Comparison of ENCODE assay signal across 1 cellular context in the genomic region with DNA sequence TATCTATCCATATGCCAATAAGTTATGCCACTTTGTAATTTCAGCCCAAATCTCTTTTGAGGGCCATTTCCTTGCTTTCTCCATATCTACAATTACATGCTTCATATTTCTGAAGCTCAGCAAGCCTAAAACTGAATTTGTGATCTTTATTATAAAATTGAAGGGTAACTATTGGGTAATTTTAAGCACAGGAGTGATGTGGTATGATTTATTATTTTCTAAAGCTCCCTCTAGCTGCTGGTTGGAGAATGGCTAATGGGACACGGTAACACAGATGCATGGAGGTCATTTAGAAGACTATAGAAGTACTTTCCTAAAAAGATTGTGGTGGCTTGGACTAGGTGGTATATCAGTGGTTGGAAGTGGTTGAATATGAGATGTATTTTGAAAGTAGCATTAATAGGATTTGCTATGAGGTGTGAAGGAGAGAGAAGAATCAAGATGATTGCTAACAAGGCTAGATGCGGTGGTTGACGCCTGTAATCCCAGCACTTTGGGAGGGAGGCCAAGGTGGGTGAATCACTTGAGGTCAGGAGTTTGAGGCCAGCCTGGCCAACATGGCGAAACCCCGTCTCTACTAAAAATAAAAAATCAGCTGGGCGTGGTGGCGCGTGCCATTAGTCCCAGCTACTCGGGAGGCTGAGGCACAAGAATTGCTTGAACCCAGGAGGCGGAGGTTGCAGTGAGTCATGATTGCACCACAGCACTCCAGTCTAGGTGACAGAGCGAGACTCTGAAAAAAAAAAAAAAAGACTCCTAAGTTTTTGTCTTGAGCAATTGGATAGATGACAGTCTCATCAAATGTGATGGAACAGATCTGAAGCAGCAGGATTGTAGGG.
TF ChIP-seq lines count a peak whose summit lies in the region.

No MANE protein-coding gene starts in this region.

TF ChIP-seq in GM23338, 12 proteins besides CTCF, POLR2A, EP300 and RAD21 (continued from another document):
- TF ChIP-seq, protein P1, sequence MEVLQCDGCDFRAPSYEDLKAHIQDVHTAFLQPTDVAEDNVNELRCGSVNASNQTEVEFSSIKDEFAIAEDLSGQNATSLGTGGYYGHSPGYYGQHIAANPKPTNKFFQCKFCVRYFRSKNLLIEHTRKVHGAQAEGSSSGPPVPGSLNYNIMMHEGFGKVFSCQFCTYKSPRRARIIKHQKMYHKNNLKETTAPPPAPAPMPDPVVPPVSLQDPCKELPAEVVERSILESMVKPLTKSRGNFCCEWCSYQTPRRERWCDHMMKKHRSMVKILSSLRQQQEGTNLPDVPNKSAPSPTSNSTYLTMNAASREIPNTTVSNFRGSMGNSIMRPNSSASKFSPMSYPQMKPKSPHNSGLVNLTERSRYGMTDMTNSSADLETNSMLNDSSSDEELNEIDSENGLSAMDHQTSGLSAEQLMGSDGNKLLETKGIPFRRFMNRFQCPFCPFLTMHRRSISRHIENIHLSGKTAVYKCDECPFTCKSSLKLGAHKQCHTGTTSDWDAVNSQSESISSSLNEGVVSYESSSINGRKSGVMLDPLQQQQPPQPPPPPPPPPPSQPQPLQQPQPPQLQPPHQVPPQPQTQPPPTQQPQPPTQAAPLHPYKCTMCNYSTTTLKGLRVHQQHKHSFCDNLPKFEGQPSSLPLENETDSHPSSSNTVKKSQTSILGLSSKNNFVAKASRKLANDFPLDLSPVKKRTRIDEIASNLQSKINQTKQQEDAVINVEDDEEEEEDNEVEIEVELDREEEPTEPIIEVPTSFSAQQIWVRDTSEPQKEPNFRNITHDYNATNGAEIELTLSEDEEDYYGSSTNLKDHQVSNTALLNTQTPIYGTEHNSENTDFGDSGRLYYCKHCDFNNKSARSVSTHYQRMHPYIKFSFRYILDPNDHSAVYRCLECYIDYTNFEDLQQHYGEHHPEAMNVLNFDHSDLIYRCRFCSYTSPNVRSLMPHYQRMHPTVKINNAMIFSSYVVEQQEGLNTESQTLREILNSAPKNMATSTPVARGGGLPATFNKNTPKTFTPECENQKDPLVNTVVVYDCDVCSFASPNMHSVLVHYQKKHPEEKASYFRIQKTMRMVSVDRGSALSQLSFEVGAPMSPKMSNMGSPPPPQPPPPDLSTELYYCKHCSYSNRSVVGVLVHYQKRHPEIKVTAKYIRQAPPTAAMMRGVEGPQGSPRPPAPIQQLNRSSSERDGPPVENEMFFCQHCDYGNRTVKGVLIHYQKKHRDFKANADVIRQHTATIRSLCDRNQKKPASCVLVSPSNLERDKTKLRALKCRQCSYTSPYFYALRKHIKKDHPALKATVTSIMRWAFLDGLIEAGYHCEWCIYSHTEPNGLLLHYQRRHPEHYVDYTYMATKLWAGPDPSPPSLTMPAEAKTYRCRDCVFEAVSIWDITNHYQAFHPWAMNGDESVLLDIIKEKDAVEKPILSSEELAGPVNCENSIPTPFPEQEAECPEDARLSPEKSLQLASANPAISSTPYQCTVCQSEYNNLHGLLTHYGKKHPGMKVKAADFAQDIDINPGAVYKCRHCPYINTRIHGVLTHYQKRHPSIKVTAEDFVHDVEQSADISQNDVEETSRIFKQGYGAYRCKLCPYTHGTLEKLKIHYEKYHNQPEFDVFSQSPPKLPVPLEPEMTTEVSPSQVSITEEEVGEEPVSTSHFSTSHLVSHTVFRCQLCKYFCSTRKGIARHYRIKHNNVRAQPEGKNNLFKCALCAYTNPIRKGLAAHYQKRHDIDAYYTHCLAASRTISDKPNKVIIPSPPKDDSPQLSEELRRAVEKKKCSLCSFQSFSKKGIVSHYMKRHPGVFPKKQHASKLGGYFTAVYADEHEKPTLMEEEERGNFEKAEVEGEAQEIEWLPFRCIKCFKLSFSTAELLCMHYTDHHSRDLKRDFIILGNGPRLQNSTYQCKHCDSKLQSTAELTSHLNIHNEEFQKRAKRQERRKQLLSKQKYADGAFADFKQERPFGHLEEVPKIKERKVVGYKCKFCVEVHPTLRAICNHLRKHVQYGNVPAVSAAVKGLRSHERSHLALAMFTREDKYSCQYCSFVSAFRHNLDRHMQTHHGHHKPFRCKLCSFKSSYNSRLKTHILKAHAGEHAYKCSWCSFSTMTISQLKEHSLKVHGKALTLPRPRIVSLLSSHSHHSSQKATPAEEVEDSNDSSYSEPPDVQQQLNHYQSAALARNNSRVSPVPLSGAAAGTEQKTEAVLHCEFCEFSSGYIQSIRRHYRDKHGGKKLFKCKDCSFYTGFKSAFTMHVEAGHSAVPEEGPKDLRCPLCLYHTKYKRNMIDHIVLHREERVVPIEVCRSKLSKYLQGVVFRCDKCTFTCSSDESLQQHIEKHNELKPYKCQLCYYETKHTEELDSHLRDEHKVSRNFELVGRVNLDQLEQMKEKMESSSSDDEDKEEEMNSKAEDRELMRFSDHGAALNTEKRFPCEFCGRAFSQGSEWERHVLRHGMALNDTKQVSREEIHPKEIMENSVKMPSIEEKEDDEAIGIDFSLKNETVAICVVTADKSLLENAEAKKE (CRISPR knock-in tag; IDR thresholded peaks at IDR 0.05) = no peak
- TF ChIP-seq POLR2AphosphoS5 (IDR thresholded peaks at IDR 0.05; ENCODE audit: low read depth) = no peak
TF ChIP-seq in GM23338: peak in this region for 0.
